ENCODE assay signal across 17 cellular contexts in genomic region chr12:92465786-92466185, GRCh38.
DNase-seq lines count a peak whose midpoint lies in the region; ATAC-seq and TF ChIP-seq lines count a peak whose summit lies in the region.
"Had no signal": no experiment of that assay in that cellular context is flagged by ENCODE, and none has a peak within 500 bp of the region (broad histone marks: within the 10 kb centered on the region; RNA-seq: fewer than 3 reads in every experiment).

No MANE protein-coding gene starts in this region.

- no peak overlapping the region for H2BK5ac ChIP-seq in trophoblast cell (ENCODE audit: low read depth, low read length, poor library complexity)

- peaks cover 13% of the 10 kb centered on the region; the same call in 1 of the 2 replicates for H3F3A ChIP-seq in OCI-LY1 (ENCODE audit: insufficient read depth, low read length)

- no peaks in the 10 kb centered on the region for H3K27me3 Mint-ChIP-seq in memory B cell
- H3K27me3 Mint-ChIP-seq: CD4-positive, alpha-beta T cell; central memory CD8-positive, alpha-beta T cell had no signal

- no peak overlapping the region for H3K23ac ChIP-seq in trophoblast cell (ENCODE audit: low read length)

- peaks cover 11% of the 10 kb centered on the region for H3K36me3 Mint-ChIP-seq in memory B cell

- TF ChIP-seq POLR2A in gastrocnemius medialis (IDR thresholded peaks at IDR 0.05), result no peak

- H3K9me3 ChIP-seq in OCI-LY1 (ENCODE audit: low read length) (no peaks in the 10 kb centered on the region), gastrocnemius medialis (no peaks in the 10 kb centered on the region), trophoblast cell (ENCODE audit: insufficient read depth, low read depth, low read length) (no peaks in the 10 kb centered on the region)
- H3K9me3 ChIP-seq: left lung, stomach had no signal

- H3K18ac ChIP-seq in trophoblast cell (ENCODE audit: low read length), result no peak overlapping the region

- H3K79me2 ChIP-seq in OCI-LY1 (ENCODE audit: insufficient read depth, low read length) (peaks cover 23% of the 10 kb centered on the region), trophoblast cell (ENCODE audit: control insufficient read depth, insufficient read depth, low read length, poor library complexity) (no peaks in the 10 kb centered on the region)

- H3K36me3 ChIP-seq in OCI-LY1 (ENCODE audit: insufficient read depth, low read length), result no peaks in the 10 kb centered on the region
- H3K36me3 ChIP-seq in gastrocnemius medialis, result no peaks in the 10 kb centered on the region
- no peaks in the 10 kb centered on the region for H3K36me3 ChIP-seq in trophoblast cell (ENCODE audit: control insufficient read depth in 1 of 2, insufficient read depth in 2 of 2, low read length in 2 of 2)
- H3K36me3 ChIP-seq: left lung, stomach had no signal

- H3K14ac ChIP-seq in trophoblast cell (ENCODE audit: low read length), result no peak overlapping the region

- in situ Hi-C loops in gastrocnemius medialis (cut with MboI; ENCODE audit: low sequenced_read_pairs in 4 of 4), result no loop called here

- H3K4me2 ChIP-seq in OCI-LY1 (ENCODE audit: low read length), result peak overlapping the region; percentile 80
- H3K4me2 ChIP-seq in trophoblast cell (ENCODE audit: low read length), result no peak overlapping the region

- peak overlapping the region; percentile 99 for H3K27ac ChIP-seq in OCI-LY1 (ENCODE audit: low read depth, low read length, poor library complexity, severe bottlenecking)
- H3K27ac ChIP-seq in gastrocnemius medialis, result peak overlapping the region; percentile 68 to 87 (median 78)
- H3K27ac ChIP-seq in trophoblast cell (ENCODE audit: low read depth, low read length), result no peak overlapping the region
- H3K27ac ChIP-seq: left lung had no signal

- no peak overlapping the region for H2BK120ac ChIP-seq in trophoblast cell (ENCODE audit: insufficient read depth, low read length, poor library complexity)

- H4K91ac ChIP-seq in trophoblast cell (ENCODE audit: low read depth, low read length), result no peak overlapping the region

- no peak overlapping the region for H4K8ac ChIP-seq in trophoblast cell (ENCODE audit: low read depth, low read length)

- H4K12ac ChIP-seq in trophoblast cell (ENCODE audit: low read depth, low read length), result no peak overlapping the region

- H2AK5ac ChIP-seq in trophoblast cell (ENCODE audit: low read length), result no peak overlapping the region

- H3K4me1 Mint-ChIP-seq in memory B cell, result peaks cover 65% of the 10 kb centered on the region

- TF ChIP-seq CTCF in OCI-LY1 (IDR thresholded peaks at IDR 0.05; ENCODE audit: low read length) (no peak), gastrocnemius medialis (IDR thresholded peaks at IDR 0.05 in 4 of 5, conservative IDR thresholded peaks at IDR 0.05 in 1 of 5) (no peak)

- H3K4ac ChIP-seq in trophoblast cell (ENCODE audit: low read depth, low read length), result no peak overlapping the region

- peak overlapping the region; percentile 83 for H3K4me3 Mint-ChIP-seq in memory B cell
- H3K4me3 Mint-ChIP-seq: CD4-positive, alpha-beta T cell; central memory CD8-positive, alpha-beta T cell had no signal

- H2AFZ ChIP-seq in OCI-LY1 (ENCODE audit: low read length) (no peak overlapping the region), trophoblast cell (ENCODE audit: insufficient read depth, low read length, poor library complexity) (no peak overlapping the region)

- H3K79me1 ChIP-seq in trophoblast cell (ENCODE audit: low read length), result no peaks in the 10 kb centered on the region

- no peak for DNase-seq in memory B cell (ENCODE audit: low spot score in 2 of 2)
- no peak for DNase-seq in gastrocnemius medialis
- no peak for DNase-seq in trophoblast cell
- no peak for DNase-seq in GDM1 (lab: John Stamatoyannopoulos, UW)
- no peak for DNase-seq in COR-L47 (lab: John Stamatoyannopoulos, UW)
- DNase-seq: activated CD4-positive, alpha-beta T cell treated with anti-CD3 and anti-CD28 coated beads, Interleukin-2, amount 50 U/mL, for 48 hours; activated T-cell treated with anti-CD3 and anti-CD28 coated beads for 4 hours; CD4-positive, alpha-beta T cell; left lung; NCI-H1417 treated with DMSO at 0.1 percent for 48 hours; OCI-M1; stimulated activated CD4-positive, alpha-beta T cell treated with anti-CD3 and anti-CD28 coated beads, Interleukin-2, amount 100 ng/mL, for 24 hours; stomach had no signal

- ATAC-seq in memory B cell (ENCODE audit: low read depth) (no peak), gastrocnemius medialis (peak; percentile 22 to 36), GM21360 (IDR thresholded peaks at IDR 0.05; ENCODE audit: unreplicated experiment) (no peak)

- no peaks in the 10 kb centered on the region for H3K9me2 ChIP-seq in OCI-LY1 (ENCODE audit: low read depth, low read length)

- WGBS in trophoblast cell (ENCODE audit: extremely low coverage, insufficient coverage, insufficient read length), result no CpG with 5 or more reads among the region's 8 CpGs

- H3K4me3 ChIP-seq in GM08714 (ENCODE audit: low read length) (peak overlapping the region; percentile 91; the same call in 1 of the 2 replicates), OCI-LY1 (ENCODE audit: low read depth, low read length, poor library complexity, severe bottlenecking) (peak overlapping the region; percentile 69), gastrocnemius medialis (peak overlapping the region in 3 of 4 donors; percentile 10 to 16 (median 12)), trophoblast cell (ENCODE audit: low read depth, low read length) (no peak overlapping the region)
- H3K4me3 ChIP-seq: left lung, stomach had no signal

- H3K4me1 ChIP-seq in OCI-LY1 (ENCODE audit: insufficient read depth, low read length, severe bottlenecking) (peaks cover 92% of the 10 kb centered on the region), gastrocnemius medialis (peaks cover 49 to 81% of the 10 kb centered on the region in 2 donors), trophoblast cell (ENCODE audit: control insufficient read depth in 1 of 2, insufficient read depth in 2 of 2, low read length in 2 of 2) (peaks cover 0 to 3% of the 10 kb centered on the region in 2 experiments)

- intact Hi-C loops in gastrocnemius medialis (cut with DNase I; ENCODE audit: low total_unique reads), result loop anchor here (5.0 to 10.0 kb wide), 3 partner anchors 37 to 321 kb away; partner anchors contain the start of gene BTG1

- H2BK12ac ChIP-seq in trophoblast cell (ENCODE audit: low read length), result no peak overlapping the region

- no peaks in the 10 kb centered on the region for H3K9me3 Mint-ChIP-seq in memory B cell
- H3K9me3 Mint-ChIP-seq: CD4-positive, alpha-beta T cell; central memory CD8-positive, alpha-beta T cell had no signal

- peak overlapping the region; percentile 88 for H3K9ac ChIP-seq in OCI-LY1 (ENCODE audit: low read length)
- H3K9ac ChIP-seq in trophoblast cell (ENCODE audit: low read length), result no peak overlapping the region

- peak overlapping the region; percentile 91 for H3K27ac Mint-ChIP-seq in memory B cell
- H3K27ac Mint-ChIP-seq: CD4-positive, alpha-beta T cell had no signal

- no peaks in the 10 kb centered on the region for H4K20me1 ChIP-seq in OCI-LY1 (ENCODE audit: insufficient read depth, low read length)

- no peaks in the 10 kb centered on the region for H3K27me3 ChIP-seq in OCI-LY1 (ENCODE audit: insufficient read depth, low read length)
- H3K27me3 ChIP-seq in gastrocnemius medialis, result no peaks in the 10 kb centered on the region
- no peaks in the 10 kb centered on the region for H3K27me3 ChIP-seq in trophoblast cell (ENCODE audit: insufficient read depth, low read length)
- H3K27me3 ChIP-seq: left lung, stomach had no signal

Comparison
In these comparisons a context has a peak if more than half of its experiments do, and no peak if none do; other contexts are left out.
1. ATAC-seq: peak in gastrocnemius medialis (2 of 2); none in memory B cell (single experiment) and GM21360 (single experiment).